In the genomic region with DNA sequence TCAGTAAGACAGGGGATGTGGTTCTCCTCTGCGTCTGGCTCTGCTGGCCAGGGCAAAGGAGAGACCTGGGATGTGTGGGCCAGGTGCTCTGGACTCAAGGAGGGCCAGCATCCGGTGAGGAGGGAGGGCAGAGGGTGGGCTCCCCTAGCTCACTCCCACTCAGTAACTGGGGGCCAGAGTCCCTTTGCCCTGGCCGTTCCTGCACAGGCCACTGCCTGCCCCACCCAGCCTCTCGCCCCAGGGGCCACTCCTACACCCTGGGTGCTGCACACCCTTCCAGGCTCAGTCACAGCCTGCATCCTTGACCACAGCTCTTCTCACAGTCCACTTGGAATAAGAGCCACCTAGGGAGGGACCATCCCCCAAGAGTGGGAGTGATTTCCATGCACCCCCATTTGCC, we compare ENCODE assay signal across 17 cellular contexts. TPM values are rescaled to one million over a fixed set of nuclear protein-coding genes. Genes with fewer than 3 reads are reported as not detected.
DNase-seq lines count a peak whose midpoint lies in the region; ATAC-seq, FAIRE-seq and TF ChIP-seq lines count a peak whose summit lies in the region.
"Had no signal": no experiment of that assay in that cellular context is flagged by ENCODE, and none has a peak within 500 bp of the region (broad histone marks: within the 10 kb centered on the region; RNA-seq: fewer than 3 reads in every experiment).

No MANE protein-coding gene starts in this region.

- H3K27me3 Mint-ChIP-seq in activated CD4-positive, alpha-beta T cell treated with anti-CD3 and anti-CD28 coated beads, Interleukin-2, amount 10 ng/mL, durations not matched to agents 24 days and 14 days, result peaks cover 13% of the 10 kb centered on the region
- H3K27me3 Mint-ChIP-seq in IgD-negative memory B cell, result no peaks in the 10 kb centered on the region
- H3K27me3 Mint-ChIP-seq in stimulated activated memory B cell treated with anti-CD40 and anti-IgM and Interleukin-4, amounts not matched to agents 10 μg/mL and 1 μg/mL and 100 μg/mL, for 72 hours, result no peaks in the 10 kb centered on the region

- H3K4me1 Mint-ChIP-seq in activated CD4-positive, alpha-beta T cell treated with anti-CD3 and anti-CD28 coated beads, Interleukin-2, amount 10 ng/mL, durations not matched to agents 24 days and 14 days, result peaks cover 24% of the 10 kb centered on the region
- H3K4me1 Mint-ChIP-seq in IgD-negative memory B cell, result peaks cover 31 to 47% (median 43%) of the 10 kb centered on the region in 3 donors
- peaks cover 76% of the 10 kb centered on the region for H3K4me1 Mint-ChIP-seq in stimulated activated memory B cell treated with anti-CD40 and anti-IgM and Interleukin-4, amounts not matched to agents 10 μg/mL and 1 μg/mL and 100 μg/mL, for 72 hours

- no peaks in the 10 kb centered on the region for H3K9me3 ChIP-seq in kidney (ENCODE audit: control insufficient read depth in 1 of 2, low read length in 2 of 2)

- H3K27ac ChIP-seq in kidney (ENCODE audit: low read depth in 2 of 2, low read length in 2 of 2), result no peak overlapping the region
- H3K27ac ChIP-seq: SJSA1 had no signal

- TF ChIP-seq CTCF in kidney (IDR thresholded peaks at IDR 0.05; ENCODE audit: borderline replicate concordance, extremely low read depth, insufficient read depth), result no peak

- ATAC-seq in stimulated activated memory B cell treated with anti-CD40 and anti-IgM and Interleukin-4, amounts not matched to agents 10 μg/mL and 1 μg/mL and 100 μg/mL, for 72 hours, result no peak
- ATAC-seq: HepG2 had no signal

- intact Hi-C loops in activated CD4-positive, alpha-beta T cell treated with anti-CD3 and anti-CD28 coated beads, Interleukin-2, amount 10 ng/mL, durations not matched to agents 24 days and 14 days (cut with micrococcal nuclease), result no loop called here
- intact Hi-C loops in kidney (cut with DNase I), result no loop called here

- H3K36me3 Mint-ChIP-seq in activated CD4-positive, alpha-beta T cell treated with anti-CD3 and anti-CD28 coated beads, Interleukin-2, amount 10 ng/mL, durations not matched to agents 24 days and 14 days (ENCODE audit: low read depth), result peaks cover 7% of the 10 kb centered on the region
- H3K36me3 Mint-ChIP-seq in IgD-negative memory B cell, result peaks cover 5% of the 10 kb centered on the region
- H3K36me3 Mint-ChIP-seq in stimulated activated memory B cell treated with anti-CD40 and anti-IgM and Interleukin-4, amounts not matched to agents 10 μg/mL and 1 μg/mL and 100 μg/mL, for 72 hours, result peaks cover 33% of the 10 kb centered on the region

- peaks cover 3 to 5% of the 10 kb centered on the region in 2 donors for H3K4me1 ChIP-seq in kidney (ENCODE audit: control insufficient read depth in 1 of 2, insufficient read depth in 1 of 2, low read depth in 1 of 2, low read length in 2 of 2)

- no peak overlapping the region for H3K4me3 Mint-ChIP-seq in activated CD4-positive, alpha-beta T cell treated with anti-CD3 and anti-CD28 coated beads, Interleukin-2, amount 10 ng/mL, durations not matched to agents 24 days and 14 days
- peak overlapping the region; percentile 48 to 86 (median 63) for H3K4me3 Mint-ChIP-seq in IgD-negative memory B cell
- peak overlapping the region; percentile 92 for H3K4me3 Mint-ChIP-seq in stimulated activated memory B cell treated with anti-CD40 and anti-IgM and Interleukin-4, amounts not matched to agents 10 μg/mL and 1 μg/mL and 100 μg/mL, for 72 hours

- no peak overlapping the region for H3K27ac Mint-ChIP-seq in activated CD4-positive, alpha-beta T cell treated with anti-CD3 and anti-CD28 coated beads, Interleukin-2, amount 10 ng/mL, durations not matched to agents 24 days and 14 days
- H3K27ac Mint-ChIP-seq in IgD-negative memory B cell, result peak overlapping the region; percentile 63 to 94 (median 89)
- peak overlapping the region; percentile 84 for H3K27ac Mint-ChIP-seq in stimulated activated memory B cell treated with anti-CD40 and anti-IgM and Interleukin-4, amounts not matched to agents 10 μg/mL and 1 μg/mL and 100 μg/mL, for 72 hours

- no peak overlapping the region for H3K9ac ChIP-seq in kidney (ENCODE audit: low read length in 2 of 2)

- no peak for FAIRE-seq in kidney (lab: Jason Lieb, UNC)
- FAIRE-seq: HepG2 had no signal

- H3K36me3 ChIP-seq in kidney (ENCODE audit: control insufficient read depth in 1 of 2, insufficient read depth in 2 of 2, low read length in 2 of 2), result no peaks in the 10 kb centered on the region

- DNase-seq in activated CD4-positive, alpha-beta T cell treated with anti-CD3 and anti-CD28 coated beads, Interleukin-2, amount 10 ng/mL, durations not matched to agents 24 days and 14 days, result peak; percentile 51
- no peak for DNase-seq in activated CD4-positive, alpha-beta T cell treated with anti-CD3 and anti-CD28 coated beads, Interleukin-2, amount 50 U/mL, for 1 hour
- DNase-seq in kidney (peak; percentile 61), OCI-M1 (lab: John Stamatoyannopoulos, UW) (no peak), NCI-H69 (lab: John Stamatoyannopoulos, UW) (no peak), amygdala (lab: John Stamatoyannopoulos, UW) (no peak)
- DNase-seq: 8988T; CD4-positive, CD25-positive, alpha-beta regulatory T cell; KG1; NCI-H1417; NCI-H187; NCI-H226; NCI-H524 had no signal

- no peaks in the 10 kb centered on the region for H3K9me3 Mint-ChIP-seq in activated CD4-positive, alpha-beta T cell treated with anti-CD3 and anti-CD28 coated beads, Interleukin-2, amount 10 ng/mL, durations not matched to agents 24 days and 14 days
- H3K9me3 Mint-ChIP-seq in IgD-negative memory B cell, result peaks cover 0 to 1% (median 0%) of the 10 kb centered on the region in 3 donors
- H3K9me3 Mint-ChIP-seq in stimulated activated memory B cell treated with anti-CD40 and anti-IgM and Interleukin-4, amounts not matched to agents 10 μg/mL and 1 μg/mL and 100 μg/mL, for 72 hours, result no peaks in the 10 kb centered on the region

- no peak overlapping the region for H3K4me3 ChIP-seq in kidney (ENCODE audit: low read length in 2 of 2)
- H3K4me3 ChIP-seq: SJSA1 had no signal

RNA-seq across cellular contexts. Expression of a gene that starts 41.0 kb away (rescaled TPM):
- 1.3 and 1.9 TPM in 2 replicates for total RNA-seq in activated CD4-positive, alpha-beta T cell treated with anti-CD3 and anti-CD28 coated beads, Interleukin-2, amount 10 ng/mL, durations not matched to agents 24 days and 14 days
- polyA plus RNA-seq in IgD-negative memory B cell (17.0 TPM), kidney (ENCODE audit: insufficient read depth, low read depth, low replicate concordance) (3.0 TPM)
- 42.1 TPM for total RNA-seq in kidney

Comparison
In these comparisons a context has a peak if more than half of its experiments do, and no peak if none do; other contexts are left out.
1. DNase-seq: peak in activated CD4-positive, alpha-beta T cell treated with anti-CD3 and anti-CD28 coated beads, Interleukin-2, amount 10 ng/mL, durations not matched to agents 24 days and 14 days (single experiment) and kidney (single experiment); none in activated CD4-positive, alpha-beta T cell treated with anti-CD3 and anti-CD28 coated beads, Interleukin-2, amount 50 U/mL, for 1 hour (single experiment), OCI-M1 (single experiment), NCI-H69 (single experiment) and amygdala (0 of 56).
2. RNA of a gene that starts 41.0 kb away (total RNA-seq): 42.1 TPM in kidney (single experiment); 1.3 to 1.9 TPM in activated CD4-positive, alpha-beta T cell treated with anti-CD3 and anti-CD28 coated beads, Interleukin-2, amount 10 ng/mL, durations not matched to agents 24 days and 14 days; every median in the first group is over 10 times any median in the second.